In genomic region chr5:3466392-3466791, GRCh38 we compare ENCODE assay signal across 22 cellular contexts.
DNase-seq lines count a peak whose midpoint lies in the region; ATAC-seq, FAIRE-seq and TF ChIP-seq lines count a peak whose summit lies in the region.
"Had no signal": no experiment of that assay in that cellular context is flagged by ENCODE, and none has a peak within 500 bp of the region (broad histone marks: within the 10 kb centered on the region; RNA-seq: fewer than 3 reads in every experiment).

No MANE protein-coding gene starts in this region.

- no peaks in the 10 kb centered on the region for H3K4me1 ChIP-seq in A549
- H3K4me1 ChIP-seq in IMR-90 (ENCODE audit: control insufficient read depth, insufficient read depth, low read length) = no peaks in the 10 kb centered on the region
- no peaks in the 10 kb centered on the region for H3K4me1 ChIP-seq in H1 (replicated peaks in 1 of 4; ENCODE audit: control insufficient read depth in 3 of 4, insufficient read depth in 4 of 4, low read length in 3 of 4)
- H3K4me1 ChIP-seq in MM.1S (ENCODE audit: low read length) = no peaks in the 10 kb centered on the region
- H3K4me1 ChIP-seq: Caco-2 had no signal

- H2BK12ac ChIP-seq in H1 (ENCODE audit: low read depth, low read length) = no peak overlapping the region

- no TSS peak for BruUV-seq in IMR-90 (replicated peaks; lab: Mats Ljungman, UMichigan)

- H2BK20ac ChIP-seq in IMR-90 (ENCODE audit: low read depth, low read length) (no peak overlapping the region), H1 (ENCODE audit: low read length) (no peak overlapping the region)

- H3K23me2 ChIP-seq in H1 (ENCODE audit: low read depth, low read length) = no peaks in the 10 kb centered on the region

- H3K14ac ChIP-seq in IMR-90 (replicated peaks; ENCODE audit: low read depth, low read length) = no peak overlapping the region
- no peak overlapping the region for H3K14ac ChIP-seq in H1 (ENCODE audit: insufficient read length)

- H4K91ac ChIP-seq in IMR-90 (ENCODE audit: insufficient read depth, low read depth, low read length) (no peak overlapping the region), H1 (replicated peaks; ENCODE audit: insufficient read length, low read length) (no peak overlapping the region)

- ATAC-seq in A549 (no peak), IMR-90 (ENCODE audit: low read depth) (no peak), HG02678 (IDR thresholded peaks at IDR 0.05; ENCODE audit: unreplicated experiment) (no peak)
- ATAC-seq: CD8-positive, alpha-beta T cell had no signal

- in situ Hi-C loops in IMR-90 (cut with MboI; ENCODE audit: low sequenced_read_pairs) = no loop called here

- H3K9me3 ChIP-seq in A549 (no peaks in the 10 kb centered on the region), IMR-90 (ENCODE audit: control insufficient read depth, insufficient read depth, low read length) (peaks cover 9% of the 10 kb centered on the region; the same call in 1 of the 2 replicates), H1 (ENCODE audit: insufficient read depth in 2 of 2, low read depth in 1 of 2, low read length in 1 of 2) (0 out of 4 replicates have a peak, but pooled peaks cover 0 to 3% of the 10 kb centered on the region in 2 experiments), MM.1S (replicated peaks; ENCODE audit: insufficient read depth, low read length) (no peaks in the 10 kb centered on the region)

- no peak overlapping the region for H2AK9ac ChIP-seq in IMR-90 (replicated peaks; ENCODE audit: low read depth, low read length, poor library complexity)

- H2BK120ac ChIP-seq in IMR-90 (ENCODE audit: low read depth, low read length) (no peak overlapping the region), H1 (replicated peaks; ENCODE audit: low read depth, low read length) (no peak overlapping the region)

- no peak for TF ChIP-seq CTCF in A549 (IDR thresholded peaks at IDR 0.05)
- no peak for TF ChIP-seq CTCF in IMR-90 (conservative IDR thresholded peaks at IDR 0.05; ENCODE audit: low read depth, low read length)
- no peak for TF ChIP-seq CTCF in H1 (IDR thresholded peaks at IDR 0.05; ENCODE audit: control extremely low read depth in 1 of 3, insufficient read depth in 1 of 3, low read depth in 1 of 3, low read length in 3 of 3)
- no peak for TF ChIP-seq CTCF in MM.1S (IDR thresholded peaks at IDR 0.05; ENCODE audit: low read length)

- WGBS in A549 (ENCODE audit: missing lambda C conversion rate) = 5% methylated on average over 1 of the region's 1 CpG
- no CpG with 5 or more reads among the region's 1 CpG for WGBS in IMR-90 (ENCODE audit: extremely low coverage in 2 of 2, insufficient read length in 1 of 2), 2 experiments
- WGBS in H1 (ENCODE audit: extremely low coverage in 1 of 2, insufficient coverage in 1 of 2, insufficient read length in 1 of 2, insufficient replicate concordance in 2 of 2, low coverage in 1 of 2, low lambda C conversion rate in 2 of 2, missing lambda C conversion rate in 1 of 2), 2 experiments = 77% methylated on average over 1 of the region's 1 CpG; no CpG with 5 or more reads in 1 of the 2 experiments

- no peak overlapping the region for H4K8ac ChIP-seq in IMR-90 (ENCODE audit: low read depth in 2 of 2, low read length in 2 of 2)
- H4K8ac ChIP-seq in H1 (ENCODE audit: extremely low read depth, insufficient read depth, low read length) = no peak overlapping the region

- DNase-seq in A549 (ENCODE audit: low read depth in 1 of 2, low spot score in 1 of 2) (no peak), IMR-90 (no peak), H1 (ENCODE audit: low read depth in 1 of 2, low spot score in 2 of 2) (no peak), MM.1S (no peak), posterior cingulate gyrus (no peak)
- DNase-seq: 8988T; AML-193; Caco-2; Calu3; CD4-positive, alpha-beta T cell; CD8-positive, alpha-beta T cell; DMS79 treated with DMSO at 0.1 percent for 48 hours; GF-D8 had no signal

- H3K9ac ChIP-seq in IMR-90 (ENCODE audit: low read depth, low read length) (no peak overlapping the region), H1 (replicated peaks in 1 of 4; ENCODE audit: extremely low read depth in 1 of 4, low read depth in 3 of 4, low read length in 3 of 4) (no peak overlapping the region), MM.1S (ENCODE audit: low read length) (no peak overlapping the region)
- H3K9ac ChIP-seq: BLaER1 treated with 17β-estradiol and CSF1 and Interleukin-3, amounts not matched to agents 10 nM and 100 nM had no signal

- dilution Hi-C loops in IMR-90 (cut with HindIII; ENCODE audit: low sequenced_read_pairs, unreplicated experiment) = no loop called here

- H4K20me1 ChIP-seq in IMR-90 (ENCODE audit: insufficient read depth, low read length) = no peaks in the 10 kb centered on the region
- H4K20me1 ChIP-seq in H1 (replicated peaks in 1 of 2; ENCODE audit: control insufficient read depth in 1 of 2, insufficient read depth in 2 of 2, low read length in 2 of 2) = no peaks in the 10 kb centered on the region
- no peaks in the 10 kb centered on the region for H4K20me1 ChIP-seq in MM.1S (ENCODE audit: insufficient read depth, low read length)
- H4K20me1 ChIP-seq: BLaER1 treated with 17β-estradiol and CSF1 and Interleukin-3, amounts not matched to agents 10 nM and 100 nM had no signal

- H3K4me3 ChIP-seq in A549 (no peak overlapping the region), IMR-90 (ENCODE audit: insufficient read depth, low read depth, low read length) (no peak overlapping the region), H1 (ENCODE audit: extremely low read depth in 1 of 4, insufficient read depth in 2 of 4, low read depth in 3 of 4, low read length in 4 of 4) (no peak overlapping the region), MM.1S (ENCODE audit: low read length) (no peak overlapping the region)
- H3K4me3 ChIP-seq: BLaER1 treated with 17β-estradiol and CSF1 and Interleukin-3, amounts not matched to agents 10 nM and 100 nM had no signal

- no peak overlapping the region for H3K27ac ChIP-seq in A549
- H3K27ac ChIP-seq in IMR-90 (ENCODE audit: insufficient read depth, low read length) = no peak overlapping the region
- no peak overlapping the region for H3K27ac ChIP-seq in H1 (ENCODE audit: low read depth, low read length)
- H3K27ac ChIP-seq in MM.1S (ENCODE audit: low read length) = no peak overlapping the region
- H3K27ac ChIP-seq: BLaER1 treated with 17β-estradiol and CSF1 and Interleukin-3, amounts not matched to agents 10 nM and 100 nM; C4-2B had no signal

- H2AK5ac ChIP-seq in IMR-90 (ENCODE audit: low read depth, low read length) (no peak overlapping the region), H1 (ENCODE audit: low read depth, low read length) (no peak overlapping the region)

- intact Hi-C loops in IMR-90 (cut with micrococcal nuclease) (no loop called here), posterior cingulate gyrus (cut with DNase I) (no loop called here)

- no peaks in the 10 kb centered on the region for H3K79me1 ChIP-seq in IMR-90 (ENCODE audit: low read depth in 1 of 2, low read length in 2 of 2)
- no peaks in the 10 kb centered on the region for H3K79me1 ChIP-seq in H1 (ENCODE audit: low read depth, low read length)

- no peak overlapping the region for H4K5ac ChIP-seq in IMR-90 (ENCODE audit: low read depth, low read length)
- H4K5ac ChIP-seq in H1 (ENCODE audit: insufficient read length, low read depth, low read length) = no peak overlapping the region

- H3K4ac ChIP-seq in IMR-90 (ENCODE audit: low read depth, low read length) (no peak overlapping the region), H1 (replicated peaks; ENCODE audit: insufficient read length, low read depth, low read length) (no peak overlapping the region)

- no peaks in the 10 kb centered on the region for H3K79me2 ChIP-seq in H1 (ENCODE audit: control insufficient read depth in 1 of 2, insufficient read depth in 2 of 2, low read length in 2 of 2)
- H3K79me2 ChIP-seq in MM.1S (ENCODE audit: low read length) = no peaks in the 10 kb centered on the region

- H3K4me2 ChIP-seq in A549 = no peak overlapping the region
- no peak overlapping the region for H3K4me2 ChIP-seq in IMR-90 (ENCODE audit: low read depth, low read length)
- H3K4me2 ChIP-seq in H1 (ENCODE audit: insufficient read depth in 1 of 2, low read depth in 2 of 2, low read length in 2 of 2) = no peak overlapping the region
- H3K4me2 ChIP-seq in MM.1S (ENCODE audit: low read depth, low read length) = no peak overlapping the region
- H3K4me2 ChIP-seq: BLaER1 treated with 17β-estradiol and CSF1 and Interleukin-3, amounts not matched to agents 10 nM and 100 nM had no signal

- no peak overlapping the region for H3K56ac ChIP-seq in IMR-90 (ENCODE audit: extremely low read depth, insufficient read depth, low read length)
- no peak overlapping the region for H3K56ac ChIP-seq in H1 (replicated peaks; ENCODE audit: insufficient read length, low read depth, low read length)

- CTCF ChIA-PET in A549 (lab: Yijun Ruan, JAX) = no interaction called here
- CTCF ChIA-PET in IMR-90 (lab: Yijun Ruan, JAX) = no interaction called here
- CTCF ChIA-PET in H1 (lab: Charles Lee; ENCODE audit: partially characterized antibody) = no interaction called here

- H3K36me3 ChIP-seq in IMR-90 (ENCODE audit: control insufficient read depth, insufficient read depth, low read length) (no peaks in the 10 kb centered on the region), H1 (ENCODE audit: control insufficient read depth in 2 of 4, insufficient read depth in 4 of 4, low read length in 3 of 4) (no peaks in the 10 kb centered on the region), MM.1S (replicated peaks; ENCODE audit: insufficient read depth, low read length) (no peaks in the 10 kb centered on the region)
- H3K36me3 ChIP-seq: BLaER1 treated with 17β-estradiol and CSF1 and Interleukin-3, amounts not matched to agents 10 nM and 100 nM had no signal

- H3K9me1 ChIP-seq in IMR-90 (ENCODE audit: insufficient read depth, low read length) = no peaks in the 10 kb centered on the region

- TF ChIP-seq EP300 in A549 (IDR thresholded peaks at IDR 0.05) (no peak), H1 (IDR thresholded peaks at IDR 0.05; ENCODE audit: borderline replicate concordance in 1 of 2, low read depth in 2 of 2, low read length in 2 of 2) (no peak)

- H2AFZ ChIP-seq in IMR-90 (replicated peaks; ENCODE audit: low read length, poor library complexity) (no peak overlapping the region), H1 (ENCODE audit: low read length) (no peak overlapping the region), MM.1S (ENCODE audit: low read length) (no peak overlapping the region)

- TF ChIP-seq RAD21 in A549 (conservative IDR thresholded peaks at IDR 0.05 in 1 of 2, IDR thresholded peaks at IDR 0.05 in 1 of 2) (no peak), IMR-90 (IDR thresholded peaks at IDR 0.05; ENCODE audit: low read length) (no peak), H1 (IDR thresholded peaks at IDR 0.05 in 1 of 2, conservative IDR thresholded peaks at IDR 0.05 in 1 of 2; ENCODE audit: low read depth in 2 of 2, low read length in 2 of 2) (no peak)

- H3K23ac ChIP-seq in IMR-90 (ENCODE audit: low read depth, low read length) (no peak overlapping the region), H1 (ENCODE audit: insufficient read length) (no peak overlapping the region)

- FAIRE-seq in A549 (lab: Jason Lieb, UNC) = no peak
- FAIRE-seq in H1 (lab: Jason Lieb, UNC) = no peak
- FAIRE-seq in islet of Langerhans (lab: Jason Lieb, UNC) = peak; percentile 56
- FAIRE-seq: A204.1, D721Med, G401.6, GM12891, GM19239 had no signal

- H2BK15ac ChIP-seq in IMR-90 (ENCODE audit: low read depth, low read length) = no peak overlapping the region
- H2BK15ac ChIP-seq in H1 (ENCODE audit: low read length) = no peak overlapping the region

- H3F3A ChIP-seq in MM.1S (ENCODE audit: insufficient read depth, low read length) = no peaks in the 10 kb centered on the region

- H3K27me3 ChIP-seq in IMR-90 (ENCODE audit: control insufficient read depth, insufficient read depth, low read length) (no peaks in the 10 kb centered on the region), H1 (replicated peaks in 1 of 4; ENCODE audit: control insufficient read depth in 3 of 4, extremely low read depth in 1 of 4, insufficient read depth in 3 of 4, low read length in 3 of 4) (no peaks in the 10 kb centered on the region; a peak in 1 of 7 replicates), MM.1S (replicated peaks; ENCODE audit: insufficient read depth, low read length) (no peaks in the 10 kb centered on the region)
- H3K27me3 ChIP-seq: BLaER1 treated with 17β-estradiol and CSF1 and Interleukin-3, amounts not matched to agents 10 nM and 100 nM had no signal

- H3K9me2 ChIP-seq in MM.1S (replicated peaks; ENCODE audit: insufficient read depth, low read length) = no peaks in the 10 kb centered on the region

- H2BK5ac ChIP-seq in IMR-90 (ENCODE audit: low read depth, low read length, poor library complexity, severe bottlenecking) = no peak overlapping the region
- H2BK5ac ChIP-seq in H1 (ENCODE audit: low read depth, low read length) = no peak overlapping the region

- POLR2A ChIA-PET in A549 (lab: Yijun Ruan, JAX) = no interaction called here
- POLR2A ChIA-PET in IMR-90 (lab: Charles Lee; ENCODE audit: unreplicated experiment) = no interaction called here
- POLR2A ChIA-PET in H1 (lab: Charles Lee; ENCODE audit: partially characterized antibody) = no interaction called here

- TF ChIP-seq POLR2A in A549 (IDR thresholded peaks at IDR 0.05; ENCODE audit: low read length) (no peak), IMR-90 (IDR thresholded peaks at IDR 0.05; ENCODE audit: low read depth, low read length) (no peak), H1 (IDR thresholded peaks at IDR 0.05; ENCODE audit: control extremely low read depth in 1 of 2, low read depth in 2 of 2, low read length in 2 of 2) (no peak)

- no peak overlapping the region for H3K18ac ChIP-seq in IMR-90 (ENCODE audit: low read depth, low read length)
- H3K18ac ChIP-seq in H1 (ENCODE audit: extremely low read depth, low read length) = no peak overlapping the region

Comparison
In these comparisons a context has a peak if more than half of its experiments do, and no peak if none do; other contexts are left out.
1. Of the 18 proteins assayed by ChIP-seq in both H1 and A549: peak only in H1: none; only in A549: none; in both: MAFK; in neither: 17.